2 cellular contexts compared by ENCODE assay signal in the genomic region with DNA sequence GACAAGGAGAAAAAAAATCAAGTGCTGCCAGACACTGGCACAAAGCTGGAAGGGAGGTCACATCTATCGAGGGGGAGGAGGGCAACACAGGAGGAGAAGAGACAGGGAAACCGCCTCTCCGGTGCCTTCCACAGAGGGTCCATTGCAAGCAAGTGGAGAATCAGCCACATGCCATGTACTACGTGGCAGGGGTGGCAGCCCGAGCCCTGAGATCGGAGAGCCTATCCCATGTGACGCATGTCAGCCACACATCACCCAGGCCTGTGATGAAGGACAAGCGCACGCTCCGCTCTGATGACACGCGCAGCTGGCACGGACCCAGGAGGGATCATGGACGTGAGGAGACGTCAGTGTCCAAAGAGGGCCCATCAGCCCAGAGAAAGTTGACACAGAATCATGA.
TF ChIP-seq lines count a peak whose summit lies in the region.

No MANE protein-coding gene starts in this region.

TF ChIP-seq in A549, 52 proteins besides CTCF, POLR2A, EP300 and RAD21:
- TF ChIP-seq, protein P1, sequence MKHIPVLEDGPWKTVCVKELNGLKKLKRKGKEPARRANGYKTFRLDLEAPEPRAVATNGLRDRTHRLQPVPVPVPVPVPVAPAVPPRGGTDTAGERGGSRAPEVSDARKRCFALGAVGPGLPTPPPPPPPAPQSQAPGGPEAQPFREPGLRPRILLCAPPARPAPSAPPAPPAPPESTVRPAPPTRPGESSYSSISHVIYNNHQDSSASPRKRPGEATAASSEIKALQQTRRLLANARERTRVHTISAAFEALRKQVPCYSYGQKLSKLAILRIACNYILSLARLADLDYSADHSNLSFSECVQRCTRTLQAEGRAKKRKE (CRISPR knock-in tag; IDR thresholded peaks at IDR 0.05; ENCODE audit: low read depth), result no peak
- TF ChIP-seq NR3C1 (IDR thresholded peaks at IDR 0.05) (no peak), GATA3 (IDR thresholded peaks at IDR 0.05; ENCODE audit: borderline replicate concordance) (no peak), RNF2 (IDR thresholded peaks at IDR 0.05; ENCODE audit: borderline replicate concordance, low read depth) (no peak), SMC3 (IDR thresholded peaks at IDR 0.05) (no peak), HOXB13 (CRISPR knock-in tag; IDR thresholded peaks at IDR 0.05; ENCODE audit: low read depth) (no peak), HDAC2 (IDR thresholded peaks at IDR 0.05) (no peak), TP53 (CRISPR knock-in tag; IDR thresholded peaks at IDR 0.05) (no peak), JUN (IDR thresholded peaks at IDR 0.05) (no peak)
- TF ChIP-seq, protein P2, sequence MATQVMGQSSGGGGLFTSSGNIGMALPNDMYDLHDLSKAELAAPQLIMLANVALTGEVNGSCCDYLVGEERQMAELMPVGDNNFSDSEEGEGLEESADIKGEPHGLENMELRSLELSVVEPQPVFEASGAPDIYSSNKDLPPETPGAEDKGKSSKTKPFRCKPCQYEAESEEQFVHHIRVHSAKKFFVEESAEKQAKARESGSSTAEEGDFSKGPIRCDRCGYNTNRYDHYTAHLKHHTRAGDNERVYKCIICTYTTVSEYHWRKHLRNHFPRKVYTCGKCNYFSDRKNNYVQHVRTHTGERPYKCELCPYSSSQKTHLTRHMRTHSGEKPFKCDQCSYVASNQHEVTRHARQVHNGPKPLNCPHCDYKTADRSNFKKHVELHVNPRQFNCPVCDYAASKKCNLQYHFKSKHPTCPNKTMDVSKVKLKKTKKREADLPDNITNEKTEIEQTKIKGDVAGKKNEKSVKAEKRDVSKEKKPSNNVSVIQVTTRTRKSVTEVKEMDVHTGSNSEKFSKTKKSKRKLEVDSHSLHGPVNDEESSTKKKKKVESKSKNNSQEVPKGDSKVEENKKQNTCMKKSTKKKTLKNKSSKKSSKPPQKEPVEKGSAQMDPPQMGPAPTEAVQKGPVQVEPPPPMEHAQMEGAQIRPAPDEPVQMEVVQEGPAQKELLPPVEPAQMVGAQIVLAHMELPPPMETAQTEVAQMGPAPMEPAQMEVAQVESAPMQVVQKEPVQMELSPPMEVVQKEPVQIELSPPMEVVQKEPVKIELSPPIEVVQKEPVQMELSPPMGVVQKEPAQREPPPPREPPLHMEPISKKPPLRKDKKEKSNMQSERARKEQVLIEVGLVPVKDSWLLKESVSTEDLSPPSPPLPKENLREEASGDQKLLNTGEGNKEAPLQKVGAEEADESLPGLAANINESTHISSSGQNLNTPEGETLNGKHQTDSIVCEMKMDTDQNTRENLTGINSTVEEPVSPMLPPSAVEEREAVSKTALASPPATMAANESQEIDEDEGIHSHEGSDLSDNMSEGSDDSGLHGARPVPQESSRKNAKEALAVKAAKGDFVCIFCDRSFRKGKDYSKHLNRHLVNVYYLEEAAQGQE (IDR thresholded peaks at IDR 0.05), result no peak
TF ChIP-seq in A549: peak in this region for 0.

TF ChIP-seq in GM23338, 12 proteins besides CTCF, POLR2A, EP300 and RAD21 (continued from another document):
- no peak for TF ChIP-seq NANOG (IDR thresholded peaks at IDR 0.05; ENCODE audit: borderline replicate concordance)
- TF ChIP-seq POLR2AphosphoS5 (IDR thresholded peaks at IDR 0.05; ENCODE audit: low read depth), result no peak
- TF ChIP-seq EZH2phosphoT487 (IDR thresholded peaks at IDR 0.05; ENCODE audit: unreplicated experiment), result no peak
- no peak for TF ChIP-seq CREB1 (CRISPR knock-in tag; IDR thresholded peaks at IDR 0.05; ENCODE audit: low read depth)
- no peak for TF ChIP-seq ZNF114 (CRISPR knock-in tag; IDR thresholded peaks at IDR 0.05)
- no peak for TF ChIP-seq JUNB (IDR thresholded peaks at IDR 0.05; ENCODE audit: unreplicated experiment)
- TF ChIP-seq, protein P3, sequence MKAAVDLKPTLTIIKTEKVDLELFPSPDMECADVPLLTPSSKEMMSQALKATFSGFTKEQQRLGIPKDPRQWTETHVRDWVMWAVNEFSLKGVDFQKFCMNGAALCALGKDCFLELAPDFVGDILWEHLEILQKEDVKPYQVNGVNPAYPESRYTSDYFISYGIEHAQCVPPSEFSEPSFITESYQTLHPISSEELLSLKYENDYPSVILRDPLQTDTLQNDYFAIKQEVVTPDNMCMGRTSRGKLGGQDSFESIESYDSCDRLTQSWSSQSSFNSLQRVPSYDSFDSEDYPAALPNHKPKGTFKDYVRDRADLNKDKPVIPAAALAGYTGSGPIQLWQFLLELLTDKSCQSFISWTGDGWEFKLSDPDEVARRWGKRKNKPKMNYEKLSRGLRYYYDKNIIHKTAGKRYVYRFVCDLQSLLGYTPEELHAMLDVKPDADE (IDR thresholded peaks at IDR 0.05), result no peak
- TF ChIP-seq, protein P4, sequence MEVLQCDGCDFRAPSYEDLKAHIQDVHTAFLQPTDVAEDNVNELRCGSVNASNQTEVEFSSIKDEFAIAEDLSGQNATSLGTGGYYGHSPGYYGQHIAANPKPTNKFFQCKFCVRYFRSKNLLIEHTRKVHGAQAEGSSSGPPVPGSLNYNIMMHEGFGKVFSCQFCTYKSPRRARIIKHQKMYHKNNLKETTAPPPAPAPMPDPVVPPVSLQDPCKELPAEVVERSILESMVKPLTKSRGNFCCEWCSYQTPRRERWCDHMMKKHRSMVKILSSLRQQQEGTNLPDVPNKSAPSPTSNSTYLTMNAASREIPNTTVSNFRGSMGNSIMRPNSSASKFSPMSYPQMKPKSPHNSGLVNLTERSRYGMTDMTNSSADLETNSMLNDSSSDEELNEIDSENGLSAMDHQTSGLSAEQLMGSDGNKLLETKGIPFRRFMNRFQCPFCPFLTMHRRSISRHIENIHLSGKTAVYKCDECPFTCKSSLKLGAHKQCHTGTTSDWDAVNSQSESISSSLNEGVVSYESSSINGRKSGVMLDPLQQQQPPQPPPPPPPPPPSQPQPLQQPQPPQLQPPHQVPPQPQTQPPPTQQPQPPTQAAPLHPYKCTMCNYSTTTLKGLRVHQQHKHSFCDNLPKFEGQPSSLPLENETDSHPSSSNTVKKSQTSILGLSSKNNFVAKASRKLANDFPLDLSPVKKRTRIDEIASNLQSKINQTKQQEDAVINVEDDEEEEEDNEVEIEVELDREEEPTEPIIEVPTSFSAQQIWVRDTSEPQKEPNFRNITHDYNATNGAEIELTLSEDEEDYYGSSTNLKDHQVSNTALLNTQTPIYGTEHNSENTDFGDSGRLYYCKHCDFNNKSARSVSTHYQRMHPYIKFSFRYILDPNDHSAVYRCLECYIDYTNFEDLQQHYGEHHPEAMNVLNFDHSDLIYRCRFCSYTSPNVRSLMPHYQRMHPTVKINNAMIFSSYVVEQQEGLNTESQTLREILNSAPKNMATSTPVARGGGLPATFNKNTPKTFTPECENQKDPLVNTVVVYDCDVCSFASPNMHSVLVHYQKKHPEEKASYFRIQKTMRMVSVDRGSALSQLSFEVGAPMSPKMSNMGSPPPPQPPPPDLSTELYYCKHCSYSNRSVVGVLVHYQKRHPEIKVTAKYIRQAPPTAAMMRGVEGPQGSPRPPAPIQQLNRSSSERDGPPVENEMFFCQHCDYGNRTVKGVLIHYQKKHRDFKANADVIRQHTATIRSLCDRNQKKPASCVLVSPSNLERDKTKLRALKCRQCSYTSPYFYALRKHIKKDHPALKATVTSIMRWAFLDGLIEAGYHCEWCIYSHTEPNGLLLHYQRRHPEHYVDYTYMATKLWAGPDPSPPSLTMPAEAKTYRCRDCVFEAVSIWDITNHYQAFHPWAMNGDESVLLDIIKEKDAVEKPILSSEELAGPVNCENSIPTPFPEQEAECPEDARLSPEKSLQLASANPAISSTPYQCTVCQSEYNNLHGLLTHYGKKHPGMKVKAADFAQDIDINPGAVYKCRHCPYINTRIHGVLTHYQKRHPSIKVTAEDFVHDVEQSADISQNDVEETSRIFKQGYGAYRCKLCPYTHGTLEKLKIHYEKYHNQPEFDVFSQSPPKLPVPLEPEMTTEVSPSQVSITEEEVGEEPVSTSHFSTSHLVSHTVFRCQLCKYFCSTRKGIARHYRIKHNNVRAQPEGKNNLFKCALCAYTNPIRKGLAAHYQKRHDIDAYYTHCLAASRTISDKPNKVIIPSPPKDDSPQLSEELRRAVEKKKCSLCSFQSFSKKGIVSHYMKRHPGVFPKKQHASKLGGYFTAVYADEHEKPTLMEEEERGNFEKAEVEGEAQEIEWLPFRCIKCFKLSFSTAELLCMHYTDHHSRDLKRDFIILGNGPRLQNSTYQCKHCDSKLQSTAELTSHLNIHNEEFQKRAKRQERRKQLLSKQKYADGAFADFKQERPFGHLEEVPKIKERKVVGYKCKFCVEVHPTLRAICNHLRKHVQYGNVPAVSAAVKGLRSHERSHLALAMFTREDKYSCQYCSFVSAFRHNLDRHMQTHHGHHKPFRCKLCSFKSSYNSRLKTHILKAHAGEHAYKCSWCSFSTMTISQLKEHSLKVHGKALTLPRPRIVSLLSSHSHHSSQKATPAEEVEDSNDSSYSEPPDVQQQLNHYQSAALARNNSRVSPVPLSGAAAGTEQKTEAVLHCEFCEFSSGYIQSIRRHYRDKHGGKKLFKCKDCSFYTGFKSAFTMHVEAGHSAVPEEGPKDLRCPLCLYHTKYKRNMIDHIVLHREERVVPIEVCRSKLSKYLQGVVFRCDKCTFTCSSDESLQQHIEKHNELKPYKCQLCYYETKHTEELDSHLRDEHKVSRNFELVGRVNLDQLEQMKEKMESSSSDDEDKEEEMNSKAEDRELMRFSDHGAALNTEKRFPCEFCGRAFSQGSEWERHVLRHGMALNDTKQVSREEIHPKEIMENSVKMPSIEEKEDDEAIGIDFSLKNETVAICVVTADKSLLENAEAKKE (CRISPR knock-in tag; IDR thresholded peaks at IDR 0.05), result no peak
- TF ChIP-seq, protein P2 (IDR thresholded peaks at IDR 0.05; ENCODE audit: unreplicated experiment), result no peak
